1 cellular context compared by ENCODE assay signal in the genomic region with DNA sequence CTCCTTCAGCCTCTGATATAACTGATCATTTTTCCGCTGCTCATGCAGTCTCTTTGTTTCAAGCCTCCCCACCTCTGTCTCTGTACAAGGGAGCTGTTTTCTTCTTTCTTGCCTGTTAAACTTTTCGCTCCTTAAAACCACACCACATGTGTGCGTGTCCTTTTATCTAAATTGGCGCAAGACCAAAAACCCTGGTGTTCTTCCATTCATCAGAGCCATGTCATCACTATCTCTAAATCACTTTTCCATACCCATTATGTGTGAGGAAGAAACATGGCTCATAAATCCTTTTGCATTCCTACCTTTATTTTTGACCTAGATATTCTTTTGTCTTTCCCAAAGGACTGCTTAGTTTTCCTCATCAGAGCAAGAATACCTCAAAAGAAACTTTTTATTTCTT.
TF ChIP-seq lines count a peak whose summit lies in the region.

No MANE protein-coding gene starts in this region.

TF ChIP-seq in K562, 482 proteins besides CTCF, POLR2A, EP300 and RAD21 (continued from another document):
- TF ChIP-seq ETS2 (tag; IDR thresholded peaks at IDR 0.05; ENCODE audit: borderline replicate concordance, poor library complexity, severe bottlenecking) (no peak), ETS1 (conservative IDR thresholded peaks at IDR 0.05; ENCODE audit: control insufficient read depth, low read depth, low read length) (no peak), NFIC (IDR thresholded peaks at IDR 0.05) (peak; percentile 72), ESRRA (IDR thresholded peaks at IDR 0.05; ENCODE audit: borderline replicate concordance, low read depth) (no peak), ZNF830 (CRISPR knock-in tag; IDR thresholded peaks at IDR 0.05) (no peak), ZNF143 (CRISPR knock-in tag; IDR thresholded peaks at IDR 0.05) (no peak), MEIS2 (IDR thresholded peaks at IDR 0.05; ENCODE audit: partially characterized antibody) (peak; percentile 61), ELK3 (CRISPR knock-in tag; IDR thresholded peaks at IDR 0.05) (no peak), FOXP1 (CRISPR knock-in tag; IDR thresholded peaks at IDR 0.05) (no peak), ZFX (CRISPR knock-in tag; IDR thresholded peaks at IDR 0.05) (no peak), PBX2 (CRISPR knock-in tag; IDR thresholded peaks at IDR 0.05; ENCODE audit: low read depth) (no peak), PBX2 (tag; conservative IDR thresholded peaks at IDR 0.05; ENCODE audit: low read depth) (peak; percentile 79), C11orf30 (IDR thresholded peaks at IDR 0.05; ENCODE audit: low read depth) (no peak), ZBTB2 (IDR thresholded peaks at IDR 0.05) (no peak), GATAD2B (IDR thresholded peaks at IDR 0.05; ENCODE audit: borderline replicate concordance) (no peak), ZNF436 (CRISPR knock-in tag; IDR thresholded peaks at IDR 0.05) (no peak)
- TF ChIP-seq, protein P1, sequence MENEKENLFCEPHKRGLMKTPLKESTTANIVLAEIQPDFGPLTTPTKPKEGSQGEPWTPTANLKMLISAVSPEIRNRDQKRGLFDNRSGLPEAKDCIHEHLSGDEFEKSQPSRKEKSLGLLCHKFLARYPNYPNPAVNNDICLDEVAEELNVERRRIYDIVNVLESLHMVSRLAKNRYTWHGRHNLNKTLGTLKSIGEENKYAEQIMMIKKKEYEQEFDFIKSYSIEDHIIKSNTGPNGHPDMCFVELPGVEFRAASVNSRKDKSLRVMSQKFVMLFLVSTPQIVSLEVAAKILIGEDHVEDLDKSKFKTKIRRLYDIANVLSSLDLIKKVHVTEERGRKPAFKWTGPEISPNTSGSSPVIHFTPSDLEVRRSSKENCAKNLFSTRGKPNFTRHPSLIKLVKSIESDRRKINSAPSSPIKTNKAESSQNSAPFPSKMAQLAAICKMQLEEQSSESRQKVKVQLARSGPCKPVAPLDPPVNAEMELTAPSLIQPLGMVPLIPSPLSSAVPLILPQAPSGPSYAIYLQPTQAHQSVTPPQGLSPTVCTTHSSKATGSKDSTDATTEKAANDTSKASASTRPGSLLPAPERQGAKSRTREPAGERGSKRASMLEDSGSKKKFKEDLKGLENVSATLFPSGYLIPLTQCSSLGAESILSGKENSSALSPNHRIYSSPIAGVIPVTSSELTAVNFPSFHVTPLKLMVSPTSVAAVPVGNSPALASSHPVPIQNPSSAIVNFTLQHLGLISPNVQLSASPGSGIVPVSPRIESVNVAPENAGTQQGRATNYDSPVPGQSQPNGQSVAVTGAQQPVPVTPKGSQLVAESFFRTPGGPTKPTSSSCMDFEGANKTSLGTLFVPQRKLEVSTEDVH (IDR thresholded peaks at IDR 0.05; ENCODE audit: low read depth, partially characterized antibody): no peak
- TF ChIP-seq, protein P2, sequence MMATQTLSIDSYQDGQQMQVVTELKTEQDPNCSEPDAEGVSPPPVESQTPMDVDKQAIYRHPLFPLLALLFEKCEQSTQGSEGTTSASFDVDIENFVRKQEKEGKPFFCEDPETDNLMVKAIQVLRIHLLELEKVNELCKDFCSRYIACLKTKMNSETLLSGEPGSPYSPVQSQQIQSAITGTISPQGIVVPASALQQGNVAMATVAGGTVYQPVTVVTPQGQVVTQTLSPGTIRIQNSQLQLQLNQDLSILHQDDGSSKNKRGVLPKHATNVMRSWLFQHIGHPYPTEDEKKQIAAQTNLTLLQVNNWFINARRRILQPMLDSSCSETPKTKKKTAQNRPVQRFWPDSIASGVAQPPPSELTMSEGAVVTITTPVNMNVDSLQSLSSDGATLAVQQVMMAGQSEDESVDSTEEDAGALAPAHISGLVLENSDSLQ (IDR thresholded peaks at IDR 0.05): no peak
